In genomic region chr11:63762662-63763505, GRCh38 we compare ENCODE assay signal across 10 cellular contexts. TPM values are rescaled to one million over a fixed set of nuclear protein-coding genes. Genes with fewer than 3 reads are reported as not detected.
DNase-seq lines count a peak whose midpoint lies in the region; ATAC-seq, FAIRE-seq and TF ChIP-seq lines count a peak whose summit lies in the region.
"Had no signal": no experiment of that assay in that cellular context is flagged by ENCODE, and none has a peak within 500 bp of the region (broad histone marks: within the 10 kb centered on the region; RNA-seq: fewer than 3 reads in every experiment).

No MANE protein-coding gene starts in this region.

- DNase-seq in choroid plexus epithelial cell (ENCODE audit: low read depth) = no peak
- peak; percentile 30 for DNase-seq in small intestine
- DNase-seq in GM19239 (ENCODE audit: insufficient read length, low spot score) = no peak
- no peak for DNase-seq in NCI-H1048 (lab: John Stamatoyannopoulos, UW)
- DNase-seq: amniotic stem cell, SHP77 treated with DMSO at 0.1 percent for 48 hours had no signal

- peak overlapping the region; percentile 79 for H3K9ac ChIP-seq in HUES6 (ENCODE audit: low read length)

- WGBS in small intestine, 3 donors = 28 to 52% (median 29%) methylated on average over 53 to 98 of the region's 98 CpGs

- FAIRE-seq in small intestine (lab: Jason Lieb, UNC) (no peak), GM19239 (lab: Jason Lieb, UNC) (no peak)

- H3K9me3 ChIP-seq in HUES6 (ENCODE audit: control insufficient read depth, insufficient read depth, low read depth, low read length) (no peaks in the 10 kb centered on the region), small intestine (ENCODE audit: control insufficient read depth, low read depth) (no peaks in the 10 kb centered on the region)

- no peaks in the 10 kb centered on the region for H3K27me3 ChIP-seq in HUES6 (ENCODE audit: control insufficient read depth, insufficient read depth, low read length)
- H3K27me3 ChIP-seq in layer of hippocampus (ENCODE audit: control insufficient read depth, insufficient read depth, low read length) = no peaks in the 10 kb centered on the region
- H3K27me3 ChIP-seq in small intestine (ENCODE audit: control insufficient read depth in 2 of 2, insufficient read depth in 2 of 2, low read length in 2 of 2) = no peaks in the 10 kb centered on the region

- peaks cover 49% of the 10 kb centered on the region for H3K4me1 ChIP-seq in HUES6 (ENCODE audit: control insufficient read depth, insufficient read depth, low read length)
- peaks cover 2% of the 10 kb centered on the region in 2 donors for H3K4me1 ChIP-seq in small intestine (ENCODE audit: control insufficient read depth in 2 of 2, insufficient read depth in 1 of 2, low read depth in 1 of 2, low read length in 1 of 2)

- H3K4me3 ChIP-seq in HUES6 (ENCODE audit: low read depth, low read length) (peak overlapping the region; percentile 69), choroid plexus epithelial cell (ENCODE audit: low read depth, low read length) (peak overlapping the region; percentile 42), small intestine (ENCODE audit: low read depth in 1 of 2, low read length in 2 of 2) (peak overlapping the region in 1 of 2 donors; percentile 23)

- H3K27ac ChIP-seq in HUES6 (ENCODE audit: low read depth, low read length) (peak overlapping the region; percentile 70), layer of hippocampus (ENCODE audit: low read depth, low read length) (peak overlapping the region; percentile 30), small intestine (ENCODE audit: low read depth in 1 of 2, low read length in 1 of 2) (no peak overlapping the region)

- TF ChIP-seq CTCF in choroid plexus epithelial cell (conservative IDR thresholded peaks at IDR 0.05; ENCODE audit: low read depth, low read length) = no peak

- H3K36me3 ChIP-seq in HUES6 (ENCODE audit: control insufficient read depth, insufficient read depth, low read length) (peaks cover 22% of the 10 kb centered on the region), small intestine (ENCODE audit: control insufficient read depth in 2 of 2, insufficient read depth in 2 of 2, low read length in 2 of 2) (no peaks in the 10 kb centered on the region)

- ATAC-seq in HG03139 (IDR thresholded peaks at IDR 0.05; ENCODE audit: unreplicated experiment) (no peak), HG03457 (IDR thresholded peaks at IDR 0.05; ENCODE audit: unreplicated experiment) (no peak)

RNA-seq across cellular contexts. Expression of gene ZFTA, which starts 5.7 kb away (rescaled TPM):
- polyA plus RNA-seq in small intestine = 1 to 10 TPM in 2 of 3 donors, under 1 TPM in 1; 0.22 to 6.0 (median 1.9) TPM

RNA-seq across cellular contexts. Expression of gene SPINDOC, which starts 50.4 kb away (rescaled TPM):
- 1 to 10 TPM; 1.1 to 7.9 (median 3.0) TPM for polyA plus RNA-seq in small intestine

Comparison
In these comparisons a context has a peak if more than half of its experiments do, and no peak if none do; other contexts are left out.
1. H3K27ac ChIP-seq: peak in HUES6 (single experiment) and layer of hippocampus (single experiment); none in small intestine (0 of 2).